9 cellular contexts compared by ENCODE assay signal in genomic region chr11:122069946-122070345, GRCh38. TPM values are rescaled to one million over a fixed set of nuclear protein-coding genes. Genes with fewer than 3 reads are reported as not detected.
DNase-seq lines count a peak whose midpoint lies in the region; ATAC-seq lines count a peak whose summit lies in the region.
"Had no signal": no experiment of that assay in that cellular context is flagged by ENCODE, and none has a peak within 500 bp of the region (broad histone marks: within the 10 kb centered on the region; RNA-seq: fewer than 3 reads in every experiment).

No MANE protein-coding gene starts in this region.

- DNase-seq in activated CD4-positive, alpha-beta T cell treated with anti-CD3 and anti-CD28 coated beads for 48 hours: peak; percentile 8
- no peak for DNase-seq in activated CD4-positive, alpha-beta T cell treated with anti-CD3 and anti-CD28 coated beads, Interleukin-2, amount 50 U/mL, for 48 hours
- DNase-seq in RPMI8226: peak; percentile 45
- DNase-seq in foreskin melanocyte: peak; percentile 56
- peak; percentile 84 for DNase-seq in posterior vena cava (ENCODE audit: low spot score)
- no peak for DNase-seq in germinal center (ENCODE audit: low spot score)
- DNase-seq in activated T-cell treated with anti-CD3 and anti-CD28 coated beads, Interleukin-2, amount 50 U/mL, for 24 hours: no peak

- intact Hi-C loops in posterior vena cava (cut with DNase I): no loop called here

- H3K27me3 Mint-ChIP-seq in activated T-cell treated with anti-CD3 and anti-CD28 coated beads, Interleukin-2, amount 50 U/mL, for 24 hours: peaks cover 16% of the 10 kb centered on the region

- no peak for ATAC-seq in HG03439 (IDR thresholded peaks at IDR 0.05; ENCODE audit: unreplicated experiment)

- no peaks in the 10 kb centered on the region for H3K9me3 Mint-ChIP-seq in activated T-cell treated with anti-CD3 and anti-CD28 coated beads, Interleukin-2, amount 50 U/mL, for 24 hours

- H3K27ac Mint-ChIP-seq in activated T-cell treated with anti-CD3 and anti-CD28 coated beads, Interleukin-2, amount 50 U/mL, for 24 hours: no peak overlapping the region
- H3K27ac Mint-ChIP-seq: CD4-positive, CD25-positive, alpha-beta regulatory T cell had no signal

- H3K4me3 Mint-ChIP-seq in activated T-cell treated with anti-CD3 and anti-CD28 coated beads, Interleukin-2, amount 50 U/mL, for 24 hours: no peak overlapping the region
- H3K4me3 Mint-ChIP-seq: CD4-positive, CD25-positive, alpha-beta regulatory T cell had no signal

- no peaks in the 10 kb centered on the region for H3K36me3 Mint-ChIP-seq in activated T-cell treated with anti-CD3 and anti-CD28 coated beads, Interleukin-2, amount 50 U/mL, for 24 hours (ENCODE audit: low read depth)
- H3K36me3 Mint-ChIP-seq: CD4-positive, CD25-positive, alpha-beta regulatory T cell had no signal

- no peaks in the 10 kb centered on the region for H3K4me1 Mint-ChIP-seq in activated T-cell treated with anti-CD3 and anti-CD28 coated beads, Interleukin-2, amount 50 U/mL, for 24 hours (ENCODE audit: low read depth)
- H3K4me1 Mint-ChIP-seq: CD4-positive, CD25-positive, alpha-beta regulatory T cell had no signal

RNA-seq across cellular contexts. Expression of gene BLID, which starts 46.1 kb away (rescaled TPM):
- total RNA-seq in posterior vena cava: 1 to 10 TPM; 2.9 to 4.1 TPM
- total RNA-seq: CD4-positive, CD25-positive, alpha-beta regulatory T cell had no signal

Comparison
In these comparisons a context has a peak if more than half of its experiments do, and no peak if none do; other contexts are left out.
1. DNase-seq: peak in activated CD4-positive, alpha-beta T cell treated with anti-CD3 and anti-CD28 coated beads for 48 hours (single experiment), RPMI8226 (single experiment), foreskin melanocyte (single experiment) and posterior vena cava (single experiment); none in activated CD4-positive, alpha-beta T cell treated with anti-CD3 and anti-CD28 coated beads, Interleukin-2, amount 50 U/mL, for 48 hours (0 of 2), germinal center (single experiment) and activated T-cell treated with anti-CD3 and anti-CD28 coated beads, Interleukin-2, amount 50 U/mL, for 24 hours (single experiment).